In the genomic region with DNA sequence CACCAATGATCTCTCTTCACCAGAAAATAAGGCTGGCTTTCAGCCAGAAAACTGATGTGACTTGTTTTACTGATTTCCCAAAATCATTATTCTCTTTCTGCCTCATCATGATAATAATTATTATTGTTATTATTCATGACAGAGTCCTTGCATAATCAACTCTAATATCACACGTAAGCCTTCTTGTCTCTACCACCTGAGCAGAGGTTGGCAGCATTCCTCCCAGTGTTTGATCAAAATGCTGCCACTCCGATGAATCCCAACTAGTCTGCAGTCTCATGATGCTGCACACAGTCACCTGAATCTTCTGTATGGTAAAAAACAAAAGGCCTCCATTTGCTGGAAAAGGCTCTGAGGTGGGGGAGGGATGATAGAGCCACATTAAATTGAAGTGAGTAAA, we compare ENCODE assay signal across 1 cellular context.
TF ChIP-seq lines count a peak whose summit lies in the region.

No MANE protein-coding gene starts in this region.

TF ChIP-seq in A549, 52 proteins besides CTCF, POLR2A, EP300 and RAD21 (continued from another document):
- no peak for TF ChIP-seq NFE2L2 (conservative IDR thresholded peaks at IDR 0.05; ENCODE audit: low read length)
- TF ChIP-seq HES2 (IDR thresholded peaks at IDR 0.05), result no peak
